In the genomic region with DNA sequence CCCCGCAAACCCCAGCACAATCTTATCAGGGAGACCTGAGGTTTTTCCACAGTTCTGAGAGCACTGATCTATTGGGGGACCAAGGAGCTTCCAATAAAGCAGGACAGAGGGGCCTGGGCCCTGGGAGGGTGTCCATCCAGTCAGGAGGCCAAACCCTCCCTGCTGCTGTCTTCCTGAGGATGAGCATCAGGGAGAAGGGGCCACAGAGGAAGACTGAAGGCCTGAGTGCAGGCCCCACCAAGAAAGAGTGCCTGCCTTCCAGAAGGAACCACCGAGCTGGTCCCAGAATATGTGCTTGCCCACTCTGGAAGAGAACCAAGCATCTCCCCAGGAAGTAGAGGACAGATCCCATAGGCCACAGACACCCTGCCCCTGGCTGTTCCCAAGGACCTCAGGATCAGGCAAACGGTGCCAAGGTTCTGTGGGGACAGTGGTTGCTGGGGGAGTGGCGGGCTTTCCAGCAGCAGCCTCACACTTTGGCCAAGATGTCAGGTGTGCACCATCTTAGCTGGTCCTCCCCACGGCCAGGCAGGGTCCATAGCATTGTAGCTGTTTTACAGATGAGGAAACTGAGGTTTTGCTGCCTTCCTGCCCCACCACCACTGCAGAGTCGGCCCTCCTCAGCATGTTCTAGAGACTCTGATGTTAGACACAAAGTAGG, we compare ENCODE assay signal across 13 cellular contexts.
A peak's percentile ranks its signal among the peaks of the same experiment; 100 is the strongest.
DNase-seq lines count a peak whose midpoint lies in the region; ATAC-seq and TF ChIP-seq lines count a peak whose summit lies in the region.
"Had no signal": no experiment of that assay in that cellular context is flagged by ENCODE, and none has a peak within 500 bp of the region (broad histone marks: within the 10 kb centered on the region; RNA-seq: fewer than 3 reads in every experiment).

No MANE protein-coding gene starts in this region.

- no peaks in the 10 kb centered on the region for H3K79me1 ChIP-seq in IMR-90 (ENCODE audit: low read depth in 1 of 2, low read length in 2 of 2)
- no peaks in the 10 kb centered on the region for H3K79me1 ChIP-seq in mesenchymal stem cell (replicated peaks; ENCODE audit: low read length, poor library complexity, severe bottlenecking)

- H3K27ac ChIP-seq in IMR-90 (ENCODE audit: insufficient read depth, low read length), result no peak overlapping the region
- H3K27ac ChIP-seq in tibial artery, result no peak overlapping the region
- H3K27ac ChIP-seq in mesenchymal stem cell (ENCODE audit: low read length, poor library complexity, severe bottlenecking), result no peak overlapping the region
- H3K27ac ChIP-seq: BLaER1 had no signal

- H3K4me3 Mint-ChIP-seq in activated T-cell treated with anti-CD3 and anti-CD28 coated beads, Interleukin-2, amount 50 U/mL, for 24 hours, result no peak overlapping the region

- H4K91ac ChIP-seq in IMR-90 (ENCODE audit: insufficient read depth, low read depth, low read length) (no peak overlapping the region), mesenchymal stem cell (ENCODE audit: low read length) (no peak overlapping the region)

- H3K9ac ChIP-seq in IMR-90 (ENCODE audit: low read depth, low read length), result no peak overlapping the region
- H3K9ac ChIP-seq in mesenchymal stem cell (ENCODE audit: low read length), result no peak overlapping the region
- H3K9ac ChIP-seq: BLaER1 had no signal

- H3K27me3 ChIP-seq in IMR-90 (ENCODE audit: control insufficient read depth, insufficient read depth, low read length) (no peaks in the 10 kb centered on the region), tibial artery (no peaks in the 10 kb centered on the region), mesenchymal stem cell (ENCODE audit: control insufficient read depth in 1 of 2, insufficient read depth in 1 of 2, low read length in 2 of 2) (no peaks in the 10 kb centered on the region)
- H3K27me3 ChIP-seq: BLaER1 had no signal

- POLR2A ChIA-PET in IMR-90 (lab: Charles Lee; ENCODE audit: unreplicated experiment), result no interaction called here

- H3K9me1 ChIP-seq in IMR-90 (ENCODE audit: insufficient read depth, low read length), result no peaks in the 10 kb centered on the region

- no peaks in the 10 kb centered on the region for H3K4me1 ChIP-seq in IMR-90 (ENCODE audit: control insufficient read depth, insufficient read depth, low read length)
- no peaks in the 10 kb centered on the region for H3K4me1 ChIP-seq in tibial artery
- H3K4me1 ChIP-seq in mesenchymal stem cell (ENCODE audit: control insufficient read depth, insufficient read depth, low read depth, low read length), result no peaks in the 10 kb centered on the region

- in situ Hi-C loops in IMR-90 (cut with MboI; ENCODE audit: low sequenced_read_pairs), result no loop called here

- no peak overlapping the region for H3K27ac Mint-ChIP-seq in activated T-cell treated with anti-CD3 and anti-CD28 coated beads, Interleukin-2, amount 50 U/mL, for 24 hours

- H3K9me3 ChIP-seq in IMR-90 (ENCODE audit: control insufficient read depth, insufficient read depth, low read length), result no peaks in the 10 kb centered on the region
- no peaks in the 10 kb centered on the region for H3K9me3 ChIP-seq in tibial artery
- no peaks in the 10 kb centered on the region for H3K9me3 ChIP-seq in mesenchymal stem cell (ENCODE audit: control insufficient read depth, low read length)
- H3K9me3 ChIP-seq: BLaER1 had no signal

- H3K23ac ChIP-seq in IMR-90 (ENCODE audit: low read depth, low read length), result no peak overlapping the region
- H3K23ac ChIP-seq in mesenchymal stem cell (ENCODE audit: low read length in 2 of 2), result no peak overlapping the region

- no peak overlapping the region for H2BK20ac ChIP-seq in IMR-90 (ENCODE audit: low read depth, low read length)

- no peak overlapping the region for H3K56ac ChIP-seq in IMR-90 (ENCODE audit: extremely low read depth, insufficient read depth, low read length)

- H3K18ac ChIP-seq in IMR-90 (ENCODE audit: low read depth, low read length), result no peak overlapping the region
- H3K18ac ChIP-seq in mesenchymal stem cell (ENCODE audit: low read depth in 1 of 2, low read length in 2 of 2), result no peak overlapping the region

- DNase-seq in activated T-cell treated with anti-CD3 and anti-CD28 coated beads, Interleukin-2, amount 50 U/mL, for 24 hours, result peak; percentile 11
- no peak for DNase-seq in activated T-cell treated with anti-CD3 and anti-CD28 coated beads, Interleukin-2, amount 50 U/mL, for 1 hour
- DNase-seq in IMR-90, result no peak
- DNase-seq in posterior vena cava (ENCODE audit: low spot score), result peak; percentile 77
- DNase-seq in tibial artery, result peak; percentile 10 to 55
- DNase-seq in mesenchymal stem cell, result no peak
- DNase-seq: 8988T, AML-193, Calu3, DMS 273 treated with DMSO at 0.1 percent for 48 hours had no signal

- no peak for TF ChIP-seq RAD21 in IMR-90 (IDR thresholded peaks at IDR 0.05; ENCODE audit: low read length)

- CTCF ChIA-PET in IMR-90 (lab: Yijun Ruan, JAX), result no interaction called here

- no peaks in the 10 kb centered on the region for H3K36me3 Mint-ChIP-seq in activated T-cell treated with anti-CD3 and anti-CD28 coated beads, Interleukin-2, amount 50 U/mL, for 24 hours (ENCODE audit: low read depth)

- H2BK120ac ChIP-seq in IMR-90 (ENCODE audit: low read depth, low read length) (no peak overlapping the region), mesenchymal stem cell (ENCODE audit: low read depth, low read length) (no peak overlapping the region)

- H3K4me3 ChIP-seq in IMR-90 (ENCODE audit: insufficient read depth, low read depth, low read length) (no peak overlapping the region), tibial artery (no peak overlapping the region), mesenchymal stem cell (ENCODE audit: insufficient read depth in 1 of 2, low read depth in 1 of 2, low read length in 2 of 2) (no peak overlapping the region)
- H3K4me3 ChIP-seq: BLaER1 had no signal

- H2BK15ac ChIP-seq in IMR-90 (ENCODE audit: low read depth, low read length), result no peak overlapping the region
- H2BK15ac ChIP-seq in mesenchymal stem cell (ENCODE audit: low read depth, poor library complexity, severe bottlenecking), result no peak overlapping the region

- H2AK5ac ChIP-seq in IMR-90 (ENCODE audit: low read depth, low read length), result no peak overlapping the region
- H2AK5ac ChIP-seq in mesenchymal stem cell (ENCODE audit: low read length, severe bottlenecking), result no peak overlapping the region

- H3K4ac ChIP-seq in IMR-90 (ENCODE audit: low read depth, low read length) (no peak overlapping the region), mesenchymal stem cell (ENCODE audit: low read depth in 1 of 2, low read length in 2 of 2) (no peak overlapping the region)

- dilution Hi-C loops in IMR-90 (cut with HindIII; ENCODE audit: low sequenced_read_pairs, unreplicated experiment), result no loop called here

- H3K4me2 ChIP-seq in IMR-90 (ENCODE audit: low read depth, low read length) (no peak overlapping the region), mesenchymal stem cell (ENCODE audit: low read length, poor library complexity, severe bottlenecking) (no peak overlapping the region)
- H3K4me2 ChIP-seq: BLaER1 had no signal

- no peaks in the 10 kb centered on the region for H3K4me1 Mint-ChIP-seq in activated T-cell treated with anti-CD3 and anti-CD28 coated beads, Interleukin-2, amount 50 U/mL, for 24 hours (ENCODE audit: low read depth)

- intact Hi-C loops in IMR-90 (cut with micrococcal nuclease) (no loop called here), posterior vena cava (cut with DNase I) (no loop called here), tibial artery (cut with DNase I; ENCODE audit: low total_unique reads) (no loop called here)

- no peak overlapping the region for H2AK9ac ChIP-seq in IMR-90 (replicated peaks; ENCODE audit: low read depth, low read length, poor library complexity)

- no peak overlapping the region for H4K5ac ChIP-seq in IMR-90 (ENCODE audit: low read depth, low read length)

- no peak for TF ChIP-seq POLR2A in IMR-90 (IDR thresholded peaks at IDR 0.05; ENCODE audit: low read depth, low read length)

- H2AFZ ChIP-seq in IMR-90 (replicated peaks; ENCODE audit: low read length, poor library complexity) (peak overlapping the region; percentile 21), mesenchymal stem cell (ENCODE audit: low read depth, low read length) (no peak overlapping the region)

- H3K36me3 ChIP-seq in IMR-90 (ENCODE audit: control insufficient read depth, insufficient read depth, low read length) (no peaks in the 10 kb centered on the region), tibial artery (no peaks in the 10 kb centered on the region), mesenchymal stem cell (ENCODE audit: control insufficient read depth in 1 of 2, insufficient read depth in 2 of 2, low read depth in 1 of 2, low read length in 2 of 2) (no peaks in the 10 kb centered on the region)
- H3K36me3 ChIP-seq: BLaER1 had no signal

- no peaks in the 10 kb centered on the region for H4K20me1 ChIP-seq in IMR-90 (ENCODE audit: insufficient read depth, low read length)
- H4K20me1 ChIP-seq: BLaER1 had no signal

- TF ChIP-seq CTCF in IMR-90 (conservative IDR thresholded peaks at IDR 0.05; ENCODE audit: low read depth, low read length) (no peak), tibial artery (IDR thresholded peaks at IDR 0.05) (no peak)

- no peak for ATAC-seq in IMR-90 (ENCODE audit: low read depth)
- no peak for ATAC-seq in GM21390 (IDR thresholded peaks at IDR 0.05; ENCODE audit: unreplicated experiment)
- ATAC-seq: HCT116 had no signal

- peaks cover 14% of the 10 kb centered on the region for H3K27me3 Mint-ChIP-seq in activated T-cell treated with anti-CD3 and anti-CD28 coated beads, Interleukin-2, amount 50 U/mL, for 24 hours

- H2BK12ac ChIP-seq in mesenchymal stem cell (ENCODE audit: low read length in 2 of 2), result no peak overlapping the region

- no peak overlapping the region for H3K14ac ChIP-seq in IMR-90 (replicated peaks; ENCODE audit: low read depth, low read length)
- no peak overlapping the region for H3K14ac ChIP-seq in mesenchymal stem cell (ENCODE audit: low read length in 2 of 2)

- H4K8ac ChIP-seq in IMR-90 (ENCODE audit: low read depth in 2 of 2, low read length in 2 of 2) (no peak overlapping the region), mesenchymal stem cell (ENCODE audit: low read length) (no peak overlapping the region)

- WGBS in IMR-90 (ENCODE audit: extremely low coverage in 2 of 2, insufficient read length in 1 of 2), 2 experiments, result 40% methylated on average over 1 of the region's 6 CpGs; no CpG with 5 or more reads in 1 of the 2 experiments
- 60% methylated on average over 6 of the region's 6 CpGs for WGBS in mesenchymal stem cell

- no peaks in the 10 kb centered on the region for H3K9me3 Mint-ChIP-seq in activated T-cell treated with anti-CD3 and anti-CD28 coated beads, Interleukin-2, amount 50 U/mL, for 24 hours

- no TSS peak for BruUV-seq in IMR-90 (replicated peaks; lab: Mats Ljungman, UMichigan)

- H2BK5ac ChIP-seq in IMR-90 (ENCODE audit: low read depth, low read length, poor library complexity, severe bottlenecking) (no peak overlapping the region), mesenchymal stem cell (ENCODE audit: low read depth, low read length, poor library complexity, severe bottlenecking) (no peak overlapping the region)

TF ChIP-seq in IMR-90, 13 proteins besides CTCF, POLR2A, EP300 and RAD21 (continues in another document):
- no peak for TF ChIP-seq CHD1 (IDR thresholded peaks at IDR 0.05; ENCODE audit: low read depth, low read length)
- TF ChIP-seq MAZ (IDR thresholded peaks at IDR 0.05; ENCODE audit: borderline replicate concordance, low read depth, low read length), result no peak
- no peak for TF ChIP-seq BHLHE40 (IDR thresholded peaks at IDR 0.05; ENCODE audit: low read depth, low read length)
- TF ChIP-seq MXI1 (IDR thresholded peaks at IDR 0.05; ENCODE audit: borderline replicate concordance, low read depth, low read length), result no peak

Comparison
In these comparisons a context has a peak if more than half of its experiments do, and no peak if none do; other contexts are left out.
1. DNase-seq: peak in activated T-cell treated with anti-CD3 and anti-CD28 coated beads, Interleukin-2, amount 50 U/mL, for 24 hours (single experiment), posterior vena cava (single experiment) and tibial artery (2 of 2); none in activated T-cell treated with anti-CD3 and anti-CD28 coated beads, Interleukin-2, amount 50 U/mL, for 1 hour (single experiment), IMR-90 (single experiment) and mesenchymal stem cell (single experiment).